ENCODE assay signal across 8 cellular contexts in the genomic region with DNA sequence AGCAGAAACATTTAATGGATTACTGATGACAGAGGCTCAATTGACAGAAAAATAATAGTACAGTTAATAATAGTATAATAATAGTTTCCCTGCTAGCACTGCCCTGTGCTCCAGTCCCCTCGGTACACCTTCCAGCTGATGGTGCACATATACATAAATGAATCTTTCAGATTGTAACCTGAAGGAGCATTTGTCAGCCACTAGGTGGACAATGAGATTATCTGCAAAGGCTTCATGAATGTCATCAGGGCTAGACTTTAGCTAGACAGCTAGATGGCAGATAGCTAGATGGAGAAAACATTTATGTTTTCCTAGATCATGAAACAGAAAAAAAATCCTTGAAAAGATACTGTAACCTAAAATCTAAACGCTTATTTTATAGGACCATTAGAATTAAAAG.
DNase-seq lines count a peak whose midpoint lies in the region; ATAC-seq and TF ChIP-seq lines count a peak whose summit lies in the region.

No MANE protein-coding gene starts in this region.

- H3F3A ChIP-seq in DOHH2 (ENCODE audit: control insufficient read depth, insufficient read depth), result no peaks in the 10 kb centered on the region

- H3K36me3 ChIP-seq in DOHH2 (ENCODE audit: control insufficient read depth, low read length), result no peaks in the 10 kb centered on the region
- H3K36me3 ChIP-seq in WERI-Rb-1, result no peaks in the 10 kb centered on the region
- no peaks in the 10 kb centered on the region for H3K36me3 ChIP-seq in transverse colon

- in situ Hi-C loops in transverse colon (cut with MboI; ENCODE audit: low pct_ligation_motif_present in 1 of 4, low pct_unique_long_range_greater_than_20kb in 1 of 4, low sequenced_read_pairs in 3 of 4), result loop anchor here in 1 of 4 donors (25.0 kb wide), 1 partner anchor 98 kb away; no protein-coding TSS in a partner anchor

- H3K9me3 ChIP-seq in DOHH2 (ENCODE audit: control insufficient read depth, insufficient read depth, low read length), result no peaks in the 10 kb centered on the region
- no peaks in the 10 kb centered on the region for H3K9me3 ChIP-seq in WERI-Rb-1 (ENCODE audit: severe bottlenecking)
- no peaks in the 10 kb centered on the region for H3K9me3 ChIP-seq in transverse colon

- TF ChIP-seq CTCF in DOHH2 (IDR thresholded peaks at IDR 0.05; ENCODE audit: low read depth, low read length, poor library complexity, severe bottlenecking) (peak; percentile 56), WERI-Rb-1 (IDR thresholded peaks at IDR 0.05; ENCODE audit: low read depth, low read length) (peak; percentile 55), transverse colon (IDR thresholded peaks at IDR 0.05) (peak; percentile 12 to 42 (median 30)), CD14-positive monocyte (IDR thresholded peaks at IDR 0.05) (no peak)

- no peak overlapping the region for H3K4me3 Mint-ChIP-seq in CD14-positive monocyte

- intact Hi-C loops in transverse colon (cut with DNase I; ENCODE audit: low total_unique reads) (no loop called here), CD14-positive monocyte (cut with micrococcal nuclease) (no loop called here)

- TF ChIP-seq POLR2A in transverse colon (IDR thresholded peaks at IDR 0.05), result no peak

- DNase-seq in WERI-Rb-1, result no peak
- no peak for DNase-seq in transverse colon
- no peak for DNase-seq in CD14-positive monocyte (ENCODE audit: low spot score)
- no peak for DNase-seq in stimulated activated CD8-positive, alpha-beta memory T cell treated with anti-CD3 and anti-CD28 coated beads, Interleukin-4, amount 100 ng/mL, for 48 hours
- no peak for DNase-seq in stimulated activated CD4-positive, alpha-beta T cell treated with anti-CD3 and anti-CD28 coated beads, Interleukin-2, amount 100 ng/mL, for 48 hours

- peaks cover 0 to 3% (median under 1%) of the 10 kb centered on the region in 7 donors for H3K9me3 Mint-ChIP-seq in CD14-positive monocyte

- H3K79me2 ChIP-seq in DOHH2 (ENCODE audit: control insufficient read depth, low read length), result no peaks in the 10 kb centered on the region

- ATAC-seq in GM19397 (IDR thresholded peaks at IDR 0.05; ENCODE audit: unreplicated experiment) (peak; percentile 83), HG03196 (IDR thresholded peaks at IDR 0.05; ENCODE audit: unreplicated experiment) (peak; percentile 87)

- no peaks in the 10 kb centered on the region for H3K4me1 Mint-ChIP-seq in CD14-positive monocyte

- no peak overlapping the region for H3K27ac Mint-ChIP-seq in CD14-positive monocyte

- H3K4me1 ChIP-seq in DOHH2 (ENCODE audit: control insufficient read depth, low read length) (peaks cover 9% of the 10 kb centered on the region; the same call in 1 of the 2 replicates), transverse colon (no peaks in the 10 kb centered on the region)

- H3K36me3 Mint-ChIP-seq in CD14-positive monocyte, result no peaks in the 10 kb centered on the region

- WGBS in transverse colon (ENCODE audit: low coverage in 1 of 2), 2 donors, result 55 to 75% methylated on average over 2 of the region's 2 CpGs

- H3K27me3 ChIP-seq in DOHH2 (ENCODE audit: control insufficient read depth, low read length) (no peaks in the 10 kb centered on the region), WERI-Rb-1 (ENCODE audit: insufficient read depth, low read depth, severe bottlenecking) (no peaks in the 10 kb centered on the region), transverse colon (no peaks in the 10 kb centered on the region)

- no peak overlapping the region for H3K4me2 ChIP-seq in DOHH2 (ENCODE audit: low read length)

- no peaks in the 10 kb centered on the region for H3K27me3 Mint-ChIP-seq in CD14-positive monocyte (ENCODE audit: low read depth in 3 of 3)

- no peaks in the 10 kb centered on the region for H3K9me2 ChIP-seq in DOHH2 (replicated peaks; ENCODE audit: control insufficient read depth, low read length)

- no peaks in the 10 kb centered on the region for H4K20me1 ChIP-seq in DOHH2 (ENCODE audit: control insufficient read depth, insufficient read depth, low read depth, low read length)

- no peak for TF ChIP-seq EP300 in transverse colon (IDR thresholded peaks at IDR 0.05; ENCODE audit: low read depth)

- H3K27ac ChIP-seq in DOHH2 (ENCODE audit: low read depth, low read length) (no peak overlapping the region), WERI-Rb-1 (no peak overlapping the region), transverse colon (no peak overlapping the region)

- H3K4me3 ChIP-seq in DOHH2 (ENCODE audit: low read length) (no peak overlapping the region), WERI-Rb-1 (ENCODE audit: low read depth, low read length) (no peak overlapping the region), transverse colon (no peak overlapping the region)
